ENCODE assay signal across 8 cellular contexts in genomic region chr20:50561379-50562078, GRCh38. TPM values are rescaled to one million over a fixed set of nuclear protein-coding genes. Genes with fewer than 3 reads are reported as not detected.
DNase-seq lines count a peak whose midpoint lies in the region; ATAC-seq and TF ChIP-seq lines count a peak whose summit lies in the region.

No MANE protein-coding gene starts in this region.

- H3K36me3 ChIP-seq in HEK293 (ENCODE audit: control insufficient read depth in 2 of 2, insufficient read depth in 1 of 2, low read length in 2 of 2) (peaks cover 0 to 32% of the 10 kb centered on the region in 2 experiments; a peak in 1 of 3 replicates), prostate gland (no peaks in the 10 kb centered on the region)

- TF ChIP-seq POLR2A in prostate gland (IDR thresholded peaks at IDR 0.05): no peak

- POLR2A ChIA-PET in HEK293 (lab: Yijun Ruan, JAX): interaction anchor here (1.1 kb wide), 1 partner anchor 51 kb away, joined by 4 read pairs; no protein-coding TSS in a partner anchor

- ATAC-seq in left lobe of liver: no peak

- CTCF ChIA-PET in HEK293 (lab: Yijun Ruan, JAX): interaction anchor here (0.7 to 1.5 kb wide), 8 partner anchors 9 to 1874 kb away, joined by 3 to 6 read pairs (median 4); no protein-coding TSS in a partner anchor

- H3K9me3 ChIP-seq in HEK293 (ENCODE audit: control insufficient read depth, insufficient read depth, low read depth, low read length) (no peaks in the 10 kb centered on the region), prostate gland (no peaks in the 10 kb centered on the region)

- intact Hi-C loops in dorsolateral prefrontal cortex (cut with DNase I): no loop called here
- intact Hi-C loops in prostate gland (cut with DNase I): no loop called here

- no peaks in the 10 kb centered on the region for H3K27me3 ChIP-seq in dorsolateral prefrontal cortex
- H3K27me3 ChIP-seq in prostate gland (replicated peaks; ENCODE audit: insufficient read depth): no peaks in the 10 kb centered on the region

- TF ChIP-seq CTCF in HEK293 (tag by site-specific recombination; IDR thresholded peaks at IDR 0.05) (no peak), dorsolateral prefrontal cortex (IDR thresholded peaks at IDR 0.05 in 54 of 56, conservative IDR thresholded peaks at IDR 0.05 in 2 of 56; ENCODE audit: low read depth in 1 of 56, partially characterized antibody in 56 of 56) (no peak), prostate gland (IDR thresholded peaks at IDR 0.05) (no peak)

- WGBS in prostate gland: 55% methylated on average over 17 of the region's 17 CpGs

- H3K27ac ChIP-seq in HEK293 (ENCODE audit: extremely low read depth, low read depth, low read length) (no peak overlapping the region), dorsolateral prefrontal cortex (peak overlapping the region in 57 of 59 donors; percentile 14 to 94 (median 79)), prostate gland (peak overlapping the region; percentile 38 to 44)

- H3K4me1 ChIP-seq in HEK293 (ENCODE audit: control insufficient read depth, insufficient read depth, low read length) (peaks cover 3% of the 10 kb centered on the region), prostate gland (replicated peaks) (no peaks in the 10 kb centered on the region)

- H3K4me3 ChIP-seq in HEK293 (ENCODE audit: low read depth, low read length): no peak overlapping the region
- peak overlapping the region in 1 of 59 donors; percentile 9 for H3K4me3 ChIP-seq in dorsolateral prefrontal cortex
- no peak overlapping the region for H3K4me3 ChIP-seq in prostate gland

- peak; percentile 49 for DNase-seq in activated CD4-positive, alpha-beta T cell treated with anti-CD3 and anti-CD28 coated beads for 1 hour
- DNase-seq in dorsolateral prefrontal cortex (peak in 5 of 10 donors; percentile 59 to 86 (median 79)), prostate gland (ENCODE audit: low spot score) (no peak), NCI-H1048 (lab: John Stamatoyannopoulos, UW) (no peak), NCI-H774 (lab: John Stamatoyannopoulos, UW) (no peak), left lobe of liver (ENCODE audit: low spot score) (no peak), activated gamma-delta T cell (lab: John Stamatoyannopoulos, UW) (no peak)

TF ChIP-seq in HEK293, 187 proteins besides CTCF, POLR2A, EP300 and RAD21 (continues in another document):
- TF ChIP-seq ZNF112 (tag by site-specific recombination; IDR thresholded peaks at IDR 0.05): no peak
- no peak for TF ChIP-seq ZNF341 (tag by site-specific recombination; IDR thresholded peaks at IDR 0.05; ENCODE audit: low read depth)
- TF ChIP-seq ZNF514 (tag by site-specific recombination; IDR thresholded peaks at IDR 0.05): no peak
- TF ChIP-seq ZNF623 (tag by site-specific recombination; IDR thresholded peaks at IDR 0.05): no peak
- TF ChIP-seq, protein P1, sequence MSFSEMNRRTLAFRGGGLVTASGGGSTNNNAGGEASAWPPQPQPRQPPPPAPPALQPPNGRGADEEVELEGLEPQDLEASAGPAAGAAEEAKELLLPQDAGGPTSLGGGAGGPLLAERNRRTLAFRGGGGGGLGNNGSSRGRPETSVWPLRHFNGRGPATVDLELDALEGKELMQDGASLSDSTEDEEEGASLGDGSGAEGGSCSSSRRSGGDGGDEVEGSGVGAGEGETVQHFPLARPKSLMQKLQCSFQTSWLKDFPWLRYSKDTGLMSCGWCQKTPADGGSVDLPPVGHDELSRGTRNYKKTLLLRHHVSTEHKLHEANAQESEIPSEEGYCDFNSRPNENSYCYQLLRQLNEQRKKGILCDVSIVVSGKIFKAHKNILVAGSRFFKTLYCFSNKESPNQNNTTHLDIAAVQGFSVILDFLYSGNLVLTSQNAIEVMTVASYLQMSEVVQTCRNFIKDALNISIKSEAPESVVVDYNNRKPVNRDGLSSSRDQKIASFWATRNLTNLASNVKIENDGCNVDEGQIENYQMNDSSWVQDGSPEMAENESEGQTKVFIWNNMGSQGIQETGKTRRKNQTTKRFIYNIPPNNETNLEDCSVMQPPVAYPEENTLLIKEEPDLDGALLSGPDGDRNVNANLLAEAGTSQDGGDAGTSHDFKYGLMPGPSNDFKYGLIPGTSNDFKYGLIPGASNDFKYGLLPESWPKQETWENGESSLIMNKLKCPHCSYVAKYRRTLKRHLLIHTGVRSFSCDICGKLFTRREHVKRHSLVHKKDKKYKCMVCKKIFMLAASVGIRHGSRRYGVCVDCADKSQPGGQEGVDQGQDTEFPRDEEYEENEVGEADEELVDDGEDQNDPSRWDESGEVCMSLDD (tag by site-specific recombination; IDR thresholded peaks at IDR 0.05): no peak
- TF ChIP-seq IKZF3 (tag by site-specific recombination; IDR thresholded peaks at IDR 0.05): peak; percentile 49; the same call in 1 of the 2 replicates
- TF ChIP-seq ZBTB1 (tag by site-specific recombination; IDR thresholded peaks at IDR 0.05): peak; percentile 68; the same call in 1 of the 2 replicates
- TF ChIP-seq SP7 (tag by site-specific recombination; IDR thresholded peaks at IDR 0.05): peak; percentile 74
- TF ChIP-seq ZBTB20 (tag by site-specific recombination; IDR thresholded peaks at IDR 0.05): no peak
- no peak for TF ChIP-seq ZBTB26 (tag by site-specific recombination; optimal IDR thresholded peaks at IDR 0.05)
- no peak for TF ChIP-seq ZXDB (tag by site-specific recombination; IDR thresholded peaks at IDR 0.05)
- TF ChIP-seq, protein P2, sequence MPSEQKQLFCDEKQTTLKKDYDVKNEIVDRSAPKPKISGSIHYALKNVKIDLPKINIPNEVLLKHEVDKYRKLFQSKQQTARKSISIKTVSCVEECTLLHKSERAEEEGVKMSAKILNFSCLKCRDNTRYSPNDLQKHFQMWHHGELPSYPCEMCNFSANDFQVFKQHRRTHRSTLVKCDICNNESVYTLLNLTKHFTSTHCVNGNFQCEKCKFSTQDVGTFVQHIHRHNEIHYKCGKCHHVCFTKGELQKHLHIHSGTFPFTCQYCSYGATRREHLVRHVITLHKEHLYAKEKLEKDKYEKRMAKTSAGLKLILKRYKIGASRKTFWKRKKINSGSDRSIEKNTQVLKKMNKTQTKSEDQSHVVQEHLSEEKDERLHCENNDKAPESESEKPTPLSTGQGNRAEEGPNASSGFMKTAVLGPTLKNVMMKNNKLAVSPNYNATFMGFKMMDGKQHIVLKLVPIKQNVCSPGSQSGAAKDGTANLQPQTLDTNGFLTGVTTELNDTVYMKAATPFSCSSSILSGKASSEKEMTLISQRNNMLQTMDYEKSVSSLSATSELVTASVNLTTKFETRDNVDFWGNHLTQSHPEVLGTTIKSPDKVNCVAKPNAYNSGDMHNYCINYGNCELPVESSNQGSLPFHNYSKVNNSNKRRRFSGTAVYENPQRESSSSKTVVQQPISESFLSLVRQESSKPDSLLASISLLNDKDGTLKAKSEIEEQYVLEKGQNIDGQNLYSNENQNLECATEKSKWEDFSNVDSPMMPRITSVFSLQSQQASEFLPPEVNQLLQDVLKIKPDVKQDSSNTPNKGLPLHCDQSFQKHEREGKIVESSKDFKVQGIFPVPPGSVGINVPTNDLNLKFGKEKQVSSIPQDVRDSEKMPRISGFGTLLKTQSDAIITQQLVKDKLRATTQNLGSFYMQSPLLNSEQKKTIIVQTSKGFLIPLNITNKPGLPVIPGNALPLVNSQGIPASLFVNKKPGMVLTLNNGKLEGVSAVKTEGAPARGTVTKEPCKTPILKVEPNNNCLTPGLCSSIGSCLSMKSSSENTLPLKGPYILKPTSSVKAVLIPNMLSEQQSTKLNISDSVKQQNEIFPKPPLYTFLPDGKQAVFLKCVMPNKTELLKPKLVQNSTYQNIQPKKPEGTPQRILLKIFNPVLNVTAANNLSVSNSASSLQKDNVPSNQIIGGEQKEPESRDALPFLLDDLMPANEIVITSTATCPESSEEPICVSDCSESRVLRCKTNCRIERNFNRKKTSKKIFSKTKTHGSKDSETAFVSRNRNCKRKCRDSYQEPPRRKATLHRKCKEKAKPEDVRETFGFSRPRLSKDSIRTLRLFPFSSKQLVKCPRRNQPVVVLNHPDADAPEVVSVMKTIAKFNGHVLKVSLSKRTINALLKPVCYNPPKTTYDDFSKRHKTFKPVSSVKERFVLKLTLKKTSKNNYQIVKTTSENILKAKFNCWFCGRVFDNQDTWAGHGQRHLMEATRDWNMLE (tag by site-specific recombination; conservative IDR thresholded peaks at IDR 0.05; ENCODE audit: low read depth): no peak
- no peak for TF ChIP-seq KLF8 (tag by site-specific recombination; IDR thresholded peaks at IDR 0.05)
- no peak for TF ChIP-seq ZNF114 (tag by site-specific recombination; IDR thresholded peaks at IDR 0.05)
- no peak for TF ChIP-seq ZNF558 (tag by site-specific recombination; IDR thresholded peaks at IDR 0.05)
- TF ChIP-seq MZF1 (tag by site-specific recombination; IDR thresholded peaks at IDR 0.05; ENCODE audit: borderline replicate concordance): no peak
- no peak for TF ChIP-seq ZNF121 (tag by site-specific recombination; IDR thresholded peaks at IDR 0.05)
- no peak for TF ChIP-seq KLF16 (tag by site-specific recombination; IDR thresholded peaks at IDR 0.05)
- TF ChIP-seq TRIM28 (IDR thresholded peaks at IDR 0.05; ENCODE audit: borderline replicate concordance, low read length): peak; percentile 41; the same call in 1 of the 2 replicates

RNA-seq across cellular contexts. Expression of gene PTPN1, which starts 51.3 kb away (rescaled TPM):
- total RNA-seq in dorsolateral prefrontal cortex (10 to 100 TPM; 15.9 to 29.2 (median 22.0) TPM), prostate gland (10 to 100 TPM; 28.5 to 46.6 TPM), left lobe of liver (8.9 TPM)
